32 cellular contexts compared by ENCODE assay signal in genomic region chr1:26212726-26213125, GRCh38. TPM values are rescaled to one million over a fixed set of nuclear protein-coding genes. Genes with fewer than 3 reads are reported as not detected.
A peak's percentile ranks its signal among the peaks of the same experiment; 100 is the strongest.
DNase-seq lines count a peak whose midpoint lies in the region; ATAC-seq, FAIRE-seq and TF ChIP-seq lines count a peak whose summit lies in the region.
"Had no signal": no experiment of that assay in that cellular context is flagged by ENCODE, and none has a peak within 500 bp of the region (broad histone marks: within the 10 kb centered on the region; RNA-seq: fewer than 3 reads in every experiment).

No MANE protein-coding gene starts in this region.

- no peak for TF ChIP-seq POLR2A in K562 (conservative IDR thresholded peaks at IDR 0.05)

- H3K36me3 ChIP-seq in HEK293 (ENCODE audit: control insufficient read depth in 2 of 2, insufficient read depth in 1 of 2, low read length in 2 of 2) (no peaks in the 10 kb centered on the region), Loucy (ENCODE audit: insufficient read depth, low read length) (no peaks in the 10 kb centered on the region), K562 (ENCODE audit: control insufficient read depth, insufficient read depth, low read length) (no peaks in the 10 kb centered on the region)
- H3K36me3 ChIP-seq: BE2C, BLaER1 had no signal

- H3K9ac ChIP-seq in Loucy (ENCODE audit: low read depth, low read length, poor library complexity, severe bottlenecking) (no peak overlapping the region), K562 (ENCODE audit: insufficient read depth in 1 of 2, low read depth in 2 of 2, low read length in 2 of 2) (no peak overlapping the region)
- H3K9ac ChIP-seq: BLaER1 had no signal

- no peak for TF ChIP-seq EP300 in K562 (IDR thresholded peaks at IDR 0.05; ENCODE audit: low read length)

- FAIRE-seq in K562 (lab: Jason Lieb, UNC) = no peak
- FAIRE-seq: A204.1, GM12891, GM19239 had no signal

- no peaks in the 10 kb centered on the region for H3K9me2 ChIP-seq in Loucy (replicated peaks; ENCODE audit: low read depth, low read length)

- H3K4me2 ChIP-seq in Loucy (ENCODE audit: low read depth, low read length, poor library complexity, severe bottlenecking) (no peak overlapping the region), K562 (ENCODE audit: insufficient read depth, low read length) (no peak overlapping the region)
- H3K4me2 ChIP-seq: BLaER1 had no signal

- H3K4me1 ChIP-seq in HEK293 (ENCODE audit: control insufficient read depth, insufficient read depth, low read length) (no peaks in the 10 kb centered on the region), Loucy (ENCODE audit: insufficient read depth, low read length, poor library complexity, severe bottlenecking) (no peaks in the 10 kb centered on the region), K562 (replicated peaks in 1 of 2; ENCODE audit: control insufficient read depth in 2 of 2, insufficient read depth in 2 of 2, low read length in 2 of 2) (no peaks in the 10 kb centered on the region)
- H3K4me1 ChIP-seq: BE2C had no signal

- TF ChIP-seq RAD21 in K562 (CRISPR knock-in tag; conservative IDR thresholded peaks at IDR 0.05 in 1 of 2, IDR thresholded peaks at IDR 0.05 in 1 of 2) = no peak

- H3F3A ChIP-seq in Loucy (ENCODE audit: low read depth) = no peaks in the 10 kb centered on the region

- POLR2A ChIA-PET in HEK293 (lab: Yijun Ruan, JAX) (no interaction called here), K562 (lab: Yijun Ruan, JAX) (interaction anchor here (0.6 to 2.6 kb wide), 5 partner anchors 8 to 425 kb away, joined by 3 to 7 read pairs (median 4); partner anchors contain the start of gene CEP85)

- WGBS in K562 (ENCODE audit: insufficient coverage, low coverage, missing lambda C conversion rate) = 21% methylated on average over 5 of the region's 5 CpGs

- H3K9me1 ChIP-seq in K562 (ENCODE audit: control insufficient read depth, insufficient read depth, low read length) = no peaks in the 10 kb centered on the region

- no TSS peak for BruUV-seq in K562 (replicated peaks; lab: Mats Ljungman, UMichigan)

- H3K36me3 Mint-ChIP-seq in activated naive CD4-positive, alpha-beta T cell treated with anti-CD3 and anti-CD28 coated beads, Interleukin-2, amount 10 ng/mL, durations not matched to agents 7 days and 5 days = no peaks in the 10 kb centered on the region
- H3K36me3 Mint-ChIP-seq in natural killer cell treated with Interleukin-12 subunit alpha and Interleukin-12 subunit beta and Interleukin-15 and Interleukin-18, amount 100 ng/mL, for 72 hours = no peaks in the 10 kb centered on the region
- H3K36me3 Mint-ChIP-seq: CD14-positive monocyte; CD4-positive, alpha-beta memory T cell; CD4-positive, CD25-positive, alpha-beta regulatory T cell; CD8-positive, alpha-beta memory T cell had no signal

- H3K27me3 ChIP-seq in Loucy (ENCODE audit: insufficient read depth, low read length, poor library complexity, severe bottlenecking) = no peaks in the 10 kb centered on the region
- H3K27me3 ChIP-seq in K562 (ENCODE audit: control insufficient read depth in 2 of 2, insufficient read depth in 2 of 2, low read length in 2 of 2) = peaks cover 2 to 3% of the 10 kb centered on the region in 2 experiments; a peak in 1 of 5 replicates
- H3K27me3 ChIP-seq: BE2C, BLaER1 had no signal

- H3K9me3 ChIP-seq in HEK293 (ENCODE audit: control insufficient read depth, insufficient read depth, low read depth, low read length) (no peaks in the 10 kb centered on the region), Loucy (ENCODE audit: insufficient read depth, low read depth, low read length) (no peaks in the 10 kb centered on the region), K562 (replicated peaks; ENCODE audit: control insufficient read depth, insufficient read depth, low read depth, low read length) (no peaks in the 10 kb centered on the region)
- H3K9me3 ChIP-seq: BE2C, BLaER1 had no signal

- H3K27me3 Mint-ChIP-seq in activated naive CD4-positive, alpha-beta T cell treated with anti-CD3 and anti-CD28 coated beads, Interleukin-2, amount 10 ng/mL, durations not matched to agents 7 days and 5 days = peaks cover 40% of the 10 kb centered on the region
- H3K27me3 Mint-ChIP-seq in natural killer cell treated with Interleukin-12 subunit alpha and Interleukin-12 subunit beta and Interleukin-15 and Interleukin-18, amount 100 ng/mL, for 72 hours = peaks cover 0 to 8% of the 10 kb centered on the region in 2 donors
- H3K27me3 Mint-ChIP-seq: CD4-positive, alpha-beta memory T cell; CD8-positive, alpha-beta memory T cell had no signal

- H3K9me3 Mint-ChIP-seq in activated naive CD4-positive, alpha-beta T cell treated with anti-CD3 and anti-CD28 coated beads, Interleukin-2, amount 10 ng/mL, durations not matched to agents 7 days and 5 days = no peaks in the 10 kb centered on the region
- H3K9me3 Mint-ChIP-seq in natural killer cell treated with Interleukin-12 subunit alpha and Interleukin-12 subunit beta and Interleukin-15 and Interleukin-18, amount 100 ng/mL, for 72 hours = no peaks in the 10 kb centered on the region
- H3K9me3 Mint-ChIP-seq: CD14-positive monocyte; CD4-positive, alpha-beta memory T cell; CD4-positive, CD25-positive, alpha-beta regulatory T cell; CD8-positive, alpha-beta memory T cell had no signal

- H3K4me3 Mint-ChIP-seq in activated naive CD4-positive, alpha-beta T cell treated with anti-CD3 and anti-CD28 coated beads, Interleukin-2, amount 10 ng/mL, durations not matched to agents 7 days and 5 days = no peak overlapping the region
- H3K4me3 Mint-ChIP-seq in natural killer cell treated with Interleukin-12 subunit alpha and Interleukin-12 subunit beta and Interleukin-15 and Interleukin-18, amount 100 ng/mL, for 72 hours = no peak overlapping the region
- H3K4me3 Mint-ChIP-seq: CD14-positive monocyte; CD4-positive, alpha-beta memory T cell; CD4-positive, CD25-positive, alpha-beta regulatory T cell; CD8-positive, alpha-beta memory T cell had no signal

- H3K27ac ChIP-seq in HEK293 (ENCODE audit: extremely low read depth, low read depth, low read length) = no peak overlapping the region
- H3K27ac ChIP-seq in K562 (ENCODE audit: extremely low read depth, low read depth, low read length) = no peak overlapping the region
- H3K27ac ChIP-seq: BLaER1 had no signal

- intact Hi-C loops in K562 (cut with micrococcal nuclease) = no loop called here

- CTCF ChIA-PET in activated naive CD4-positive, alpha-beta T cell treated with anti-CD3 and anti-CD28 coated beads, Interleukin-2, amount 10 ng/mL, durations not matched to agents 7 days and 5 days (lab: Charles Lee) = interaction anchor here (0.5 to 0.8 kb wide), 2 partner anchors 19 to 111 kb away, joined by 3 read pairs; no protein-coding TSS in a partner anchor
- CTCF ChIA-PET in HEK293 (lab: Yijun Ruan, JAX) = interaction anchor here (0.6 to 1.7 kb wide), 5 partner anchors 9 to 870 kb away, joined by 3 to 5 read pairs (median 4); partner anchors contain the start of genes CEP85 and ZNF593
- CTCF ChIA-PET in K562 (lab: Yijun Ruan, JAX; ENCODE audit: low intra/inter-chr PET ratio) = no interaction called here

- no peaks in the 10 kb centered on the region for H4K20me1 ChIP-seq in Loucy (ENCODE audit: insufficient read depth, low read length, poor library complexity, severe bottlenecking)
- H4K20me1 ChIP-seq in K562 (replicated peaks; ENCODE audit: control insufficient read depth, insufficient read depth, low read length) = no peaks in the 10 kb centered on the region
- H4K20me1 ChIP-seq: BLaER1 had no signal

- H3K27ac Mint-ChIP-seq in activated naive CD4-positive, alpha-beta T cell treated with anti-CD3 and anti-CD28 coated beads, Interleukin-2, amount 10 ng/mL, durations not matched to agents 7 days and 5 days = peak overlapping the region; percentile 45
- no peak overlapping the region for H3K27ac Mint-ChIP-seq in natural killer cell treated with Interleukin-12 subunit alpha and Interleukin-12 subunit beta and Interleukin-15 and Interleukin-18, amount 100 ng/mL, for 72 hours
- H3K27ac Mint-ChIP-seq: CD14-positive monocyte; CD4-positive, alpha-beta memory T cell; CD8-positive, alpha-beta memory T cell had no signal

- ATAC-seq in K562 (no peak), HG02571 (IDR thresholded peaks at IDR 0.05; ENCODE audit: unreplicated experiment) (no peak)
- no peak for ATAC-seq in natural killer cell treated with Interleukin-12 subunit alpha and Interleukin-12 subunit beta and Interleukin-15 and Interleukin-18, amount 100 ng/mL, for 72 hours

- no peak for DNase-seq in activated naive CD4-positive, alpha-beta T cell treated with anti-CD3 and anti-CD28 coated beads, Interleukin-2, amount 10 ng/mL, durations not matched to agents 7 days and 5 days
- no peak for DNase-seq in activated naive CD4-positive, alpha-beta T cell treated with anti-CD3 and anti-CD28 coated beads, Interleukin-2, amount 50 U/mL, for 16 hours
- no peak for DNase-seq in K562 (ENCODE audit: extremely low read depth in 1 of 4, low spot score in 3 of 4)
- no peak for DNase-seq in stimulated activated CD4-positive, alpha-beta T cell treated with anti-CD3 and anti-CD28 coated beads, Interleukin-12 subunit alpha, Interleukin-12 subunit beta, amount 100 ng/mL, for 4 hours
- DNase-seq in natural killer cell treated with Interleukin-12 subunit alpha and Interleukin-12 subunit beta and Interleukin-15 and Interleukin-18, amount 100 ng/mL, for 72 hours (ENCODE audit: low spot score) = no peak
- DNase-seq: 8988T; ACHN; BE2C; C1 segment of cervical spinal cord; CD4-positive, alpha-beta memory T cell; CD4-positive, CD25-positive, alpha-beta regulatory T cell; CD8-positive, alpha-beta memory T cell; COR-L47; DMS 273 treated with DMSO at 0.1 percent for 48 hours; DMS153; DMS53; DMS79; DND-41; EL; GDM1 had no signal

- H3K79me2 ChIP-seq in Loucy (ENCODE audit: insufficient read depth, low read length) (no peaks in the 10 kb centered on the region), K562 (ENCODE audit: control insufficient read depth, insufficient read depth, low read length) (no peaks in the 10 kb centered on the region)

- H3K4me3 ChIP-seq in HEK293 (ENCODE audit: low read depth, low read length) (no peak overlapping the region), Loucy (ENCODE audit: low read length, poor library complexity, severe bottlenecking) (no peak overlapping the region), K562 (no peak overlapping the region)
- H3K4me3 ChIP-seq: BLaER1 had no signal

- H3K4me1 Mint-ChIP-seq in activated naive CD4-positive, alpha-beta T cell treated with anti-CD3 and anti-CD28 coated beads, Interleukin-2, amount 10 ng/mL, durations not matched to agents 7 days and 5 days = no peaks in the 10 kb centered on the region
- no peaks in the 10 kb centered on the region for H3K4me1 Mint-ChIP-seq in natural killer cell treated with Interleukin-12 subunit alpha and Interleukin-12 subunit beta and Interleukin-15 and Interleukin-18, amount 100 ng/mL, for 72 hours (ENCODE audit: low read depth in 2 of 2)
- H3K4me1 Mint-ChIP-seq: CD14-positive monocyte; CD4-positive, alpha-beta memory T cell; CD4-positive, CD25-positive, alpha-beta regulatory T cell; CD8-positive, alpha-beta memory T cell had no signal

- H2AFZ ChIP-seq in Loucy (ENCODE audit: low read length) = 0 out of 2 replicates have a peak overlapping the region, but pooled peaks have one; percentile 52
- no peak overlapping the region for H2AFZ ChIP-seq in K562 (ENCODE audit: low read depth, low read length)

- in situ Hi-C loops in K562 (cut with MboI) = no loop called here

- TF ChIP-seq CTCF in HEK293 (tag by site-specific recombination; IDR thresholded peaks at IDR 0.05) = no peak
- no peak for TF ChIP-seq CTCF in Loucy (conservative IDR thresholded peaks at IDR 0.05; ENCODE audit: low read length)
- TF ChIP-seq CTCF in K562 (IDR thresholded peaks at IDR 0.05 in 2 of 3, conservative IDR thresholded peaks at IDR 0.05 in 1 of 3; ENCODE audit: insufficient read depth in 2 of 3, low read depth in 1 of 3, low read length in 3 of 3) = no peak

RNA-seq across cellular contexts. Expression of gene CEP85, which starts 21.3 kb away (rescaled TPM):
- 303 and 318 TPM in 2 replicates for total RNA-seq in K562 (2011; cell fraction: chromatin; rRNA removed; ENCODE audit: low replicate concordance)
- 171 and 180 TPM in 2 replicates for total RNA-seq in K562 (2011; cell fraction: nucleolus; rRNA removed)
- total RNA-seq in K562 (2011; cell fraction: nucleoplasm; rRNA removed) = 221 and 317 TPM in 2 replicates
- total RNA-seq in K562 (2014; rRNA removed) = 75.9 and 77.9 TPM in 2 replicates
- total RNA-seq in K562 (2014; rRNA removed; fragmentation: Illumina TruSeq; extraction: Trizol) = 89.6 and 92.6 TPM in 2 replicates
- total RNA-seq in K562 (2015; rRNA removed; fragmentation: Illumina TruSeq; extraction: Trizol) = 85.3 and 88.7 TPM in 2 replicates
- total RNA-seq in K562 (2021) = 80.2 and 84.8 TPM in 2 replicates
- polyA plus RNA-seq in K562 (2011; rRNA removed) = 140 and 167 TPM in 2 replicates
- polyA plus RNA-seq in K562 (2011; cell fraction: cytosol; rRNA removed) = 105 and 143 TPM in 2 replicates
- polyA plus RNA-seq in K562 (2011; cell fraction: nucleus; rRNA removed) = 433 and 499 TPM in 2 replicates
- 59.3 and 74.9 TPM in 2 replicates for polyA plus RNA-seq in K562 (2012)
- polyA plus RNA-seq in K562 (2014; fragmentation: Illumina TruSeq; extraction: Trizol) = 102 and 107 TPM in 2 replicates
- polyA plus RNA-seq in K562 (2014; fragmentation: Nextera tagmentation; extraction: Ambion mirVana) = 100 to 1,000 TPM in 1 of 2 experiments, 10 to 100 TPM in 1; 42.1 to 107 TPM
- polyA plus RNA-seq in K562 (2014; rRNA removed) = 97.5 and 114 TPM in 2 replicates
- polyA minus RNA-seq in K562 (2011; rRNA and poly(A)+ RNA removed) = 123 and 147 TPM in 2 replicates
- polyA minus RNA-seq in K562 (2011; cell fraction: cytosol; rRNA and poly(A)+ RNA removed) = 48.4 and 50.9 TPM in 2 replicates
- polyA minus RNA-seq in K562 (2011; cell fraction: nucleus; rRNA and poly(A)+ RNA removed) = 106 and 172 TPM in 2 replicates
- 10 to 100 TPM; 21.0 to 57.5 TPM for total RNA-seq in natural killer cell treated with Interleukin-12 subunit alpha and Interleukin-12 subunit beta and Interleukin-15 and Interleukin-18, amount 100 ng/mL, for 72 hours

RNA-seq across cellular contexts. Expression of gene CATSPER4, which starts 22.3 kb away (rescaled TPM):
- not detected in 2 replicates for total RNA-seq in K562 (2011; cell fraction: chromatin; rRNA removed; ENCODE audit: low replicate concordance)
- total RNA-seq in K562 (2011; cell fraction: nucleolus; rRNA removed) = not detected in 2 replicates
- not detected in 2 replicates for total RNA-seq in K562 (2011; cell fraction: nucleoplasm; rRNA removed)
- 0.08 TPM in 1 of 2 replicates, not detected in the other for total RNA-seq in K562 (2014; rRNA removed)
- not detected in 2 replicates for total RNA-seq in K562 (2014; rRNA removed; fragmentation: Illumina TruSeq; extraction: Trizol)
- total RNA-seq in K562 (2015; rRNA removed; fragmentation: Illumina TruSeq; extraction: Trizol) = not detected in 2 replicates
- total RNA-seq in K562 (2021) = 0.13 TPM in 1 of 2 replicates, not detected in the other
- 0.05 TPM in 1 of 2 replicates, not detected in the other for polyA plus RNA-seq in K562 (2011; rRNA removed)
- 0.04 TPM in 1 of 2 replicates, not detected in the other for polyA plus RNA-seq in K562 (2011; cell fraction: cytosol; rRNA removed)
- polyA plus RNA-seq in K562 (2011; cell fraction: nucleus; rRNA removed) = 0.10 and 0.13 TPM in 2 replicates
- 0.05 TPM in 1 of 2 replicates, not detected in the other for polyA plus RNA-seq in K562 (2012)
- not detected in 2 replicates for polyA plus RNA-seq in K562 (2014; fragmentation: Illumina TruSeq; extraction: Trizol)
- polyA plus RNA-seq in K562 (2014; fragmentation: Nextera tagmentation; extraction: Ambion mirVana) = under 1 TPM in 1 of 2 experiments, not detected in 1; 0.04 TPM
- polyA plus RNA-seq in K562 (2014; rRNA removed) = 0.35 TPM in 1 of 2 replicates, not detected in the other
- polyA minus RNA-seq in K562 (2011; rRNA and poly(A)+ RNA removed) = not detected in 2 replicates
- not detected in 2 replicates for polyA minus RNA-seq in K562 (2011; cell fraction: cytosol; rRNA and poly(A)+ RNA removed)
- polyA minus RNA-seq in K562 (2011; cell fraction: nucleus; rRNA and poly(A)+ RNA removed) = 0.27 TPM in 1 of 2 replicates, not detected in the other
- not detected for total RNA-seq in natural killer cell treated with Interleukin-12 subunit alpha and Interleukin-12 subunit beta and Interleukin-15 and Interleukin-18, amount 100 ng/mL, for 72 hours
- total RNA-seq: A673; CD4-positive, alpha-beta memory T cell; CD4-positive, CD25-positive, alpha-beta regulatory T cell; CD8-positive, alpha-beta memory T cell; Daoy; G401 had no signal
- polyA plus RNA-seq: AG04450; CD14-positive monocyte; CD4-positive, alpha-beta memory T cell; CD4-positive, CD25-positive, alpha-beta regulatory T cell; CD8-positive, alpha-beta memory T cell had no signal

RNA-seq across cellular contexts. Expression of gene CNKSR1, which starts 35.4 kb away (rescaled TPM):
- total RNA-seq in K562 (2011; cell fraction: chromatin; rRNA removed; ENCODE audit: low replicate concordance) = 12.4 and 22.9 TPM in 2 replicates
- total RNA-seq in K562 (2011; cell fraction: nucleolus; rRNA removed) = 7.5 and 12.7 TPM in 2 replicates
- 6.0 and 9.3 TPM in 2 replicates for total RNA-seq in K562 (2011; cell fraction: nucleoplasm; rRNA removed)
- total RNA-seq in K562 (2014; rRNA removed) = 1.1 and 2.4 TPM in 2 replicates
- total RNA-seq in K562 (2014; rRNA removed; fragmentation: Illumina TruSeq; extraction: Trizol) = 0.73 and 0.80 TPM in 2 replicates
- total RNA-seq in K562 (2015; rRNA removed; fragmentation: Illumina TruSeq; extraction: Trizol) = 1.8 and 2.4 TPM in 2 replicates
- total RNA-seq in K562 (2021) = 1.6 and 2.0 TPM in 2 replicates
- 0.91 and 0.93 TPM in 2 replicates for polyA plus RNA-seq in K562 (2011; rRNA removed)
- polyA plus RNA-seq in K562 (2011; cell fraction: cytosol; rRNA removed) = 1.3 and 2.6 TPM in 2 replicates
- 4.0 and 6.5 TPM in 2 replicates for polyA plus RNA-seq in K562 (2011; cell fraction: nucleus; rRNA removed)
- polyA plus RNA-seq in K562 (2012) = 2.1 and 3.1 TPM in 2 replicates
- 2.0 and 2.2 TPM in 2 replicates for polyA plus RNA-seq in K562 (2014; fragmentation: Illumina TruSeq; extraction: Trizol)
- polyA plus RNA-seq in K562 (2014; fragmentation: Nextera tagmentation; extraction: Ambion mirVana) = under 1 TPM; 0.03 to 0.10 TPM
- 2.0 and 2.8 TPM in 2 replicates for polyA plus RNA-seq in K562 (2014; rRNA removed)
- polyA minus RNA-seq in K562 (2011; rRNA and poly(A)+ RNA removed) = 0.45 and 0.56 TPM in 2 replicates
- polyA minus RNA-seq in K562 (2011; cell fraction: cytosol; rRNA and poly(A)+ RNA removed) = 1.2 and 2.7 TPM in 2 replicates
- polyA minus RNA-seq in K562 (2011; cell fraction: nucleus; rRNA and poly(A)+ RNA removed) = 0.94 and 1.8 TPM in 2 replicates
- total RNA-seq in natural killer cell treated with Interleukin-12 subunit alpha and Interleukin-12 subunit beta and Interleukin-15 and Interleukin-18, amount 100 ng/mL, for 72 hours = 1 to 10 TPM in 1 of 2 donors, not detected in 1; 2.5 TPM
- total RNA-seq: G401 had no signal
- polyA plus RNA-seq: CD14-positive monocyte; CD8-positive, alpha-beta memory T cell had no signal

RNA-seq across cellular contexts. Expression of gene ZNF593OS, which starts 41.1 kb away (rescaled TPM):
- total RNA-seq in K562 (2011; cell fraction: chromatin; rRNA removed; ENCODE audit: low replicate concordance) = not detected in 2 replicates
- total RNA-seq in K562 (2011; cell fraction: nucleolus; rRNA removed) = 0.33 TPM in 1 of 2 replicates, not detected in the other
- total RNA-seq in K562 (2011; cell fraction: nucleoplasm; rRNA removed) = not detected in 2 replicates
- not detected in 2 replicates for total RNA-seq in K562 (2014; rRNA removed)
- not detected in 2 replicates for total RNA-seq in K562 (2014; rRNA removed; fragmentation: Illumina TruSeq; extraction: Trizol)
- not detected in 2 replicates for total RNA-seq in K562 (2015; rRNA removed; fragmentation: Illumina TruSeq; extraction: Trizol)
- total RNA-seq in K562 (2021) = not detected in 2 replicates
- not detected in 2 replicates for polyA plus RNA-seq in K562 (2011; rRNA removed)
- 0.04 TPM in 1 of 2 replicates, not detected in the other for polyA plus RNA-seq in K562 (2011; cell fraction: cytosol; rRNA removed)
- polyA plus RNA-seq in K562 (2011; cell fraction: nucleus; rRNA removed) = not detected in 2 replicates
- polyA plus RNA-seq in K562 (2012) = 1.5 and 1.6 TPM in 2 replicates
- polyA plus RNA-seq in K562 (2014; fragmentation: Illumina TruSeq; extraction: Trizol) = not detected in 2 replicates
- under 1 TPM; 0.24 to 0.27 TPM for polyA plus RNA-seq in K562 (2014; fragmentation: Nextera tagmentation; extraction: Ambion mirVana)
- not detected in 2 replicates for polyA plus RNA-seq in K562 (2014; rRNA removed)
- polyA minus RNA-seq in K562 (2011; rRNA and poly(A)+ RNA removed) = not detected in 2 replicates
- polyA minus RNA-seq in K562 (2011; cell fraction: cytosol; rRNA and poly(A)+ RNA removed) = not detected in 2 replicates
- polyA minus RNA-seq in K562 (2011; cell fraction: nucleus; rRNA and poly(A)+ RNA removed) = 0.67 TPM in 1 of 2 replicates, not detected in the other
- not detected for total RNA-seq in natural killer cell treated with Interleukin-12 subunit alpha and Interleukin-12 subunit beta and Interleukin-15 and Interleukin-18, amount 100 ng/mL, for 72 hours
- total RNA-seq: A673; CD4-positive, alpha-beta memory T cell; CD4-positive, CD25-positive, alpha-beta regulatory T cell; CD8-positive, alpha-beta memory T cell; Daoy; G401 had no signal
- polyA plus RNA-seq: AG04450 had no signal

RNA-seq across cellular contexts. Expression of gene ZNF593, which starts 43.0 kb away (rescaled TPM):
- 12.7 and 40.0 TPM in 2 replicates for total RNA-seq in K562 (2011; cell fraction: chromatin; rRNA removed; ENCODE audit: low replicate concordance)
- total RNA-seq in K562 (2011; cell fraction: nucleolus; rRNA removed) = 55.5 and 60.9 TPM in 2 replicates
- 22.8 and 27.3 TPM in 2 replicates for total RNA-seq in K562 (2011; cell fraction: nucleoplasm; rRNA removed)
- total RNA-seq in K562 (2014; rRNA removed) (233 and 259 TPM in 2 replicates), K562 (2014; rRNA removed; fragmentation: Illumina TruSeq; extraction: Trizol) (16.2 and 32.2 TPM in 2 replicates), K562 (2015; rRNA removed; fragmentation: Illumina TruSeq; extraction: Trizol) (66.3 and 76.7 TPM in 2 replicates), K562 (2021) (125 and 144 TPM in 2 replicates)
- polyA plus RNA-seq in K562 (2011; rRNA removed) (48.2 and 51.6 TPM in 2 replicates), K562 (2014; fragmentation: Illumina TruSeq; extraction: Trizol) (37.2 and 58.8 TPM in 2 replicates), K562 (2014; fragmentation: Nextera tagmentation; extraction: Ambion mirVana) (10 to 100 TPM in 1 of 2 experiments, 1 to 10 TPM in 1; 9.8 to 27.1 TPM), K562 (2014; rRNA removed) (313 and 334 TPM in 2 replicates)
- 107 and 284 TPM in 2 replicates for polyA plus RNA-seq in K562 (2011; cell fraction: cytosol; rRNA removed)
- polyA plus RNA-seq in K562 (2011; cell fraction: nucleus; rRNA removed) = 48.1 and 66.6 TPM in 2 replicates
- polyA plus RNA-seq in K562 (2012) = 81.5 and 109 TPM in 2 replicates
- 6.5 and 11.3 TPM in 2 replicates for polyA minus RNA-seq in K562 (2011; rRNA and poly(A)+ RNA removed)
- polyA minus RNA-seq in K562 (2011; cell fraction: cytosol; rRNA and poly(A)+ RNA removed) = 20.5 and 28.1 TPM in 2 replicates
- 27.1 and 36.7 TPM in 2 replicates for polyA minus RNA-seq in K562 (2011; cell fraction: nucleus; rRNA and poly(A)+ RNA removed)
- total RNA-seq in natural killer cell treated with Interleukin-12 subunit alpha and Interleukin-12 subunit beta and Interleukin-15 and Interleukin-18, amount 100 ng/mL, for 72 hours = 10 to 100 TPM; 36.6 to 73.8 TPM
